9 cellular contexts compared by ENCODE assay signal in genomic region chr7:64795176-64795575, GRCh38. TPM values are rescaled to one million over a fixed set of nuclear protein-coding genes. Genes with fewer than 3 reads are reported as not detected.
A peak's percentile ranks its signal among the peaks of the same experiment; 100 is the strongest.
DNase-seq lines count a peak whose midpoint lies in the region; ATAC-seq and TF ChIP-seq lines count a peak whose summit lies in the region.
"Had no signal": no experiment of that assay in that cellular context is flagged by ENCODE, and none has a peak within 500 bp of the region (broad histone marks: within the 10 kb centered on the region; RNA-seq: fewer than 3 reads in every experiment).

No MANE protein-coding gene starts in this region.

- DNase-seq in HFF-Myc (ENCODE audit: extremely low read depth, low read depth) (no peak), mesothelial cell of epicardium (ENCODE audit: low spot score in 2 of 2, unreplicated experiment in 2 of 2) (no peak), NCI-H446 (lab: John Stamatoyannopoulos, UW) (no peak), NCI-H1048 (lab: John Stamatoyannopoulos, UW) (no peak)
- DNase-seq: stimulated activated CD4-positive, alpha-beta T cell treated with anti-CD3 and anti-CD28 coated beads, Interleukin-4, amount 100 ng/mL, for 4 hours had no signal

- H3K36me3 Mint-ChIP-seq in brain, result peaks cover 47% of the 10 kb centered on the region
- H3K36me3 Mint-ChIP-seq in mesothelial cell of epicardium, result peaks cover 24% of the 10 kb centered on the region

- peak overlapping the region; percentile 91 for H3K4me3 ChIP-seq in HFF-Myc (replicated peaks; ENCODE audit: low read depth, low read length)

- peak overlapping the region; percentile 98 to 100 (median 100) for H3K4me3 Mint-ChIP-seq in brain
- peak overlapping the region; percentile 99 for H3K4me3 Mint-ChIP-seq in mesothelial cell of epicardium

- H3K9me3 Mint-ChIP-seq in brain (peaks cover 4 to 34% (median 20%) of the 10 kb centered on the region in 5 experiments), mesothelial cell of epicardium (no peaks in the 10 kb centered on the region)

- peak overlapping the region; percentile 89 for H3K27ac ChIP-seq in 22Rv1

- no peak for TF ChIP-seq CTCF in 22Rv1 (IDR thresholded peaks at IDR 0.05)
- no peak for TF ChIP-seq CTCF in HFF-Myc (IDR thresholded peaks at IDR 0.05; ENCODE audit: low read depth, low read length, missing control alignments)
- TF ChIP-seq CTCF in brain (conservative IDR thresholded peaks at IDR 0.05), result no peak
- TF ChIP-seq CTCF in mesothelial cell of epicardium (IDR thresholded peaks at IDR 0.05; ENCODE audit: unreplicated experiment), result no peak

- H3K27me3 Mint-ChIP-seq in brain (peaks cover 5% of the 10 kb centered on the region), mesothelial cell of epicardium (ENCODE audit: low read depth) (no peaks in the 10 kb centered on the region)

- H3K4me1 Mint-ChIP-seq in brain, result peaks cover 58% of the 10 kb centered on the region
- peaks cover 16% of the 10 kb centered on the region for H3K4me1 Mint-ChIP-seq in mesothelial cell of epicardium

- ATAC-seq in HG02885 (IDR thresholded peaks at IDR 0.05; ENCODE audit: poor library complexity, unreplicated experiment) (no peak), GM18858 (IDR thresholded peaks at IDR 0.05; ENCODE audit: unreplicated experiment) (no peak)

- peak overlapping the region; percentile 99 to 100 (median 100) for H3K27ac Mint-ChIP-seq in brain
- H3K27ac Mint-ChIP-seq in mesothelial cell of epicardium, result peak overlapping the region; percentile 100

RNA-seq across cellular contexts. Expression of gene ZNF138, which starts 0.9 kb away (rescaled TPM):
- polyA plus RNA-seq in brain (ENCODE audit: insufficient read depth, low read depth, low replicate concordance), result 4.0 TPM
- total RNA-seq in mesothelial cell of epicardium, result 16.1 to 17.4 TPM (median 17.1 TPM) in 3 replicates
